In the genomic region with DNA sequence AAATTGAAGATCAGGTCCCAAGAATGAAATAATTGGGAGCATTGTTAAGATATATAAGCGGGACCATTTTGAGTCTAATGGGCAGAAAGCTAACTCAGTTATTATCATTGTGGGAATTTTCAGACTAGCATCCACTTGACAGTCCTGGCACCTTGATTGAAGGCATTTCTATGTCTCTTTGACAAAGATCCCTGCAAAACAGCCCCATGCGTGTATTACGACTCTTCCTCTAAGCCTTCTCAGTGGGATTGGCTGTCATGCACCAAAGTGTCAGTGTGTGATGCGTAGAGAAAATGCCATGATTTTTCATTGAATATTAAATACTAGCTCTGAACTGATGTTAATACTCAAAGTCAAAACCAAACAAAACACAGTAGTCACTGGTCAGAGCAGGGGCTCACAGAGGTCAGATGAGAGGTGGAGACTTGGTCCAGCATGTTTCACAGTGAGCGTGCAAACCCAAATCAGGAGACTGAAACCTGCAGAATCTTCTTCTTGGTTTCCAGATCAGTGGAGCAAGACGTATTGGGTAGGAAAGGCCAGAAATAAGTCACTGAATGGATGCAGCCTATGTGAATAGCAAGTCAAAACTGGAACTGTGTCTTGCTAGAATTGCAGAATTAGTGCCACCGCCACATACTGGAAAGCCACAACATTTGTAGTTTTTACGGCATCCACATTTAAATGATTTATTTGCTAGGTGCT, we compare ENCODE assay signal across 14 cellular contexts.
DNase-seq lines count a peak whose midpoint lies in the region; ATAC-seq and TF ChIP-seq lines count a peak whose summit lies in the region.
"Had no signal": no experiment of that assay in that cellular context is flagged by ENCODE, and none has a peak within 500 bp of the region (broad histone marks: within the 10 kb centered on the region; RNA-seq: fewer than 3 reads in every experiment).

No MANE protein-coding gene starts in this region.

- H2AFZ ChIP-seq in OCI-LY7 (ENCODE audit: low read length), result no peak overlapping the region

- no peak overlapping the region for H3K4me2 ChIP-seq in OCI-LY7 (ENCODE audit: low read length)

- H3K4me3 ChIP-seq in OCI-LY7 (ENCODE audit: low read depth, low read length, poor library complexity, severe bottlenecking), result no peak overlapping the region
- H3K4me3 ChIP-seq: colonic mucosa, thyroid gland had no signal

- no peaks in the 10 kb centered on the region for H3K9me3 Mint-ChIP-seq in activated naive CD4-positive, alpha-beta T cell treated with anti-CD3 and anti-CD28 coated beads for 36 hours

- no peak overlapping the region for H3K27ac ChIP-seq in OCI-LY7 (ENCODE audit: low read depth, low read length, poor library complexity, severe bottlenecking)
- H3K27ac ChIP-seq: colonic mucosa, thyroid gland had no signal

- ATAC-seq in GM18502 (IDR thresholded peaks at IDR 0.05; ENCODE audit: poor library complexity, unreplicated experiment) (peak; percentile 81), GM21360 (IDR thresholded peaks at IDR 0.05; ENCODE audit: unreplicated experiment) (peak; percentile 72), HG02943 (IDR thresholded peaks at IDR 0.05; ENCODE audit: low read depth, unreplicated experiment) (peak; percentile 73), HG03571 (IDR thresholded peaks at IDR 0.05; ENCODE audit: unreplicated experiment) (peak; percentile 76), left ventricle myocardium superior (no peak)
- ATAC-seq: activated CD8-positive, alpha-beta T cell treated with anti-CD3 and anti-CD28 coated beads, Interleukin-2, amount 10 ng/mL, durations not matched to agents 7 days and 5 days had no signal

- no peaks in the 10 kb centered on the region for H3K36me3 ChIP-seq in OCI-LY7 (ENCODE audit: insufficient read depth, low read length)
- H3K36me3 ChIP-seq: colonic mucosa, thyroid gland had no signal

- CTCF ChIA-PET in OCI-LY7 (lab: Charles Lee; ENCODE audit: unreplicated experiment), result no interaction called here
- CTCF ChIA-PET in activated naive CD4-positive, alpha-beta T cell treated with anti-CD3 and anti-CD28 coated beads for 36 hours (lab: Charles Lee), result no interaction called here

- DNase-seq in left ventricle myocardium superior, result no peak
- DNase-seq in OCI-LY7 (ENCODE audit: low spot score), result no peak
- DNase-seq in activated gamma-delta T cell treated with Interleukin-2 at 50 U/mL for 16 hours, result no peak
- no peak for DNase-seq in activated naive CD4-positive, alpha-beta T cell treated with anti-CD3 and anti-CD28 coated beads for 36 hours
- DNase-seq: activated CD8-positive, alpha-beta T cell treated with anti-CD3 and anti-CD28 coated beads, Interleukin-2, amount 10 ng/mL, durations not matched to agents 7 days and 5 days; activated naive CD8-positive, alpha-beta T cell treated with anti-CD3 and anti-CD28 coated beads, Interleukin-2, amount 10 ng/mL, durations not matched to agents 7 days and 5 days; colonic mucosa; H7; NCI-H2107; thyroid gland had no signal

- H4K20me1 ChIP-seq in OCI-LY7 (ENCODE audit: insufficient read depth, low read length), result no peaks in the 10 kb centered on the region

- no peak overlapping the region for H3K4me3 Mint-ChIP-seq in activated naive CD4-positive, alpha-beta T cell treated with anti-CD3 and anti-CD28 coated beads for 36 hours
- H3K4me3 Mint-ChIP-seq: activated CD8-positive, alpha-beta T cell treated with anti-CD3 and anti-CD28 coated beads, Interleukin-2, amount 10 ng/mL, durations not matched to agents 7 days and 5 days; activated naive CD8-positive, alpha-beta T cell treated with anti-CD3 and anti-CD28 coated beads, Interleukin-2, amount 10 ng/mL, durations not matched to agents 7 days and 5 days had no signal

- no peaks in the 10 kb centered on the region for H3K36me3 Mint-ChIP-seq in activated naive CD4-positive, alpha-beta T cell treated with anti-CD3 and anti-CD28 coated beads for 36 hours (ENCODE audit: low read depth)
- H3K36me3 Mint-ChIP-seq: activated naive CD8-positive, alpha-beta T cell treated with anti-CD3 and anti-CD28 coated beads, Interleukin-2, amount 10 ng/mL, durations not matched to agents 7 days and 5 days had no signal

- intact Hi-C loops in left ventricle myocardium superior (cut with micrococcal nuclease) (no loop called here), OCI-LY7 (cut with micrococcal nuclease; ENCODE audit: unreplicated experiment) (no loop called here)
- intact Hi-C loops in activated naive CD4-positive, alpha-beta T cell treated with anti-CD3 and anti-CD28 coated beads for 36 hours (cut with micrococcal nuclease), result no loop called here

- H3K9me2 ChIP-seq in OCI-LY7 (ENCODE audit: insufficient read depth, low read length), result no peaks in the 10 kb centered on the region; the same call in 1 of the 2 replicates

- no peak for TF ChIP-seq CTCF in OCI-LY7 (conservative IDR thresholded peaks at IDR 0.05; ENCODE audit: low read length)

- no peaks in the 10 kb centered on the region for H3K4me1 Mint-ChIP-seq in activated naive CD4-positive, alpha-beta T cell treated with anti-CD3 and anti-CD28 coated beads for 36 hours (ENCODE audit: low read depth)
- H3K4me1 Mint-ChIP-seq: activated naive CD8-positive, alpha-beta T cell treated with anti-CD3 and anti-CD28 coated beads, Interleukin-2, amount 10 ng/mL, durations not matched to agents 7 days and 5 days had no signal

- H3K79me2 ChIP-seq in OCI-LY7 (ENCODE audit: insufficient read depth, low read depth, low read length), result no peaks in the 10 kb centered on the region

- no TSS peak for BruUV-seq in OCI-LY7 (replicated peaks; lab: Mats Ljungman, UMichigan)

- POLR2A ChIA-PET in OCI-LY7 (lab: Charles Lee), result no interaction called here

- no peak overlapping the region for H3K27ac Mint-ChIP-seq in activated naive CD4-positive, alpha-beta T cell treated with anti-CD3 and anti-CD28 coated beads for 36 hours
- H3K27ac Mint-ChIP-seq: activated CD8-positive, alpha-beta T cell treated with anti-CD3 and anti-CD28 coated beads, Interleukin-2, amount 10 ng/mL, durations not matched to agents 7 days and 5 days; activated naive CD8-positive, alpha-beta T cell treated with anti-CD3 and anti-CD28 coated beads, Interleukin-2, amount 10 ng/mL, durations not matched to agents 7 days and 5 days had no signal

- H3K9me3 ChIP-seq in OCI-LY7 (ENCODE audit: low read length), result no peaks in the 10 kb centered on the region
- H3K9me3 ChIP-seq: colonic mucosa, thyroid gland had no signal

- H3K27me3 Mint-ChIP-seq in activated naive CD4-positive, alpha-beta T cell treated with anti-CD3 and anti-CD28 coated beads for 36 hours (ENCODE audit: low read depth), result peaks cover 14% of the 10 kb centered on the region

- no peaks in the 10 kb centered on the region for H3K4me1 ChIP-seq in OCI-LY7 (ENCODE audit: insufficient read depth, low read length, poor library complexity, severe bottlenecking)
- H3K4me1 ChIP-seq: colonic mucosa had no signal
